1 cellular context compared by ENCODE assay signal in genomic region chr9:89359636-89360315, GRCh38.
TF ChIP-seq lines count a peak whose summit lies in the region.

No MANE protein-coding gene starts in this region.

TF ChIP-seq in HepG2, 621 proteins besides CTCF, POLR2A, EP300 and RAD21:
- TF ChIP-seq EHMT2 (IDR thresholded peaks at IDR 0.05; ENCODE audit: borderline replicate concordance, low read depth, low read length) (no peak), BCL6 (CRISPR knock-in tag; IDR thresholded peaks at IDR 0.05) (no peak), KDM6A (CRISPR knock-in tag; IDR thresholded peaks at IDR 0.05; ENCODE audit: low read depth) (no peak), ZNF83 (CRISPR knock-in tag; IDR thresholded peaks at IDR 0.05; ENCODE audit: borderline replicate concordance) (no peak), NFE2L2 (IDR thresholded peaks at IDR 0.05; ENCODE audit: low read length) (no peak), FOXJ3 (CRISPR knock-in tag; IDR thresholded peaks at IDR 0.05; ENCODE audit: borderline replicate concordance) (no peak), ZNF138 (CRISPR knock-in tag; IDR thresholded peaks at IDR 0.05; ENCODE audit: low read depth) (no peak), REPIN1 (CRISPR knock-in tag; IDR thresholded peaks at IDR 0.05; ENCODE audit: borderline replicate concordance, low read depth) (no peak), CEBPZ (IDR thresholded peaks at IDR 0.05; ENCODE audit: low read length) (no peak), LRRFIP1 (CRISPR knock-in tag; conservative IDR thresholded peaks at IDR 0.05) (no peak), GTF2F1 (IDR thresholded peaks at IDR 0.05; ENCODE audit: low read length) (no peak), ZC3H13 (CRISPR knock-in tag; IDR thresholded peaks at IDR 0.05) (no peak)
- TF ChIP-seq, protein P1, sequence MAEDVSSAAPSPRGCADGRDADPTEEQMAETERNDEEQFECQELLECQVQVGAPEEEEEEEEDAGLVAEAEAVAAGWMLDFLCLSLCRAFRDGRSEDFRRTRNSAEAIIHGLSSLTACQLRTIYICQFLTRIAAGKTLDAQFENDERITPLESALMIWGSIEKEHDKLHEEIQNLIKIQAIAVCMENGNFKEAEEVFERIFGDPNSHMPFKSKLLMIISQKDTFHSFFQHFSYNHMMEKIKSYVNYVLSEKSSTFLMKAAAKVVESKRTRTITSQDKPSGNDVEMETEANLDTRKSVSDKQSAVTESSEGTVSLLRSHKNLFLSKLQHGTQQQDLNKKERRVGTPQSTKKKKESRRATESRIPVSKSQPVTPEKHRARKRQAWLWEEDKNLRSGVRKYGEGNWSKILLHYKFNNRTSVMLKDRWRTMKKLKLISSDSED (CRISPR knock-in tag; IDR thresholded peaks at IDR 0.05) = no peak
- TF ChIP-seq, protein P2, sequence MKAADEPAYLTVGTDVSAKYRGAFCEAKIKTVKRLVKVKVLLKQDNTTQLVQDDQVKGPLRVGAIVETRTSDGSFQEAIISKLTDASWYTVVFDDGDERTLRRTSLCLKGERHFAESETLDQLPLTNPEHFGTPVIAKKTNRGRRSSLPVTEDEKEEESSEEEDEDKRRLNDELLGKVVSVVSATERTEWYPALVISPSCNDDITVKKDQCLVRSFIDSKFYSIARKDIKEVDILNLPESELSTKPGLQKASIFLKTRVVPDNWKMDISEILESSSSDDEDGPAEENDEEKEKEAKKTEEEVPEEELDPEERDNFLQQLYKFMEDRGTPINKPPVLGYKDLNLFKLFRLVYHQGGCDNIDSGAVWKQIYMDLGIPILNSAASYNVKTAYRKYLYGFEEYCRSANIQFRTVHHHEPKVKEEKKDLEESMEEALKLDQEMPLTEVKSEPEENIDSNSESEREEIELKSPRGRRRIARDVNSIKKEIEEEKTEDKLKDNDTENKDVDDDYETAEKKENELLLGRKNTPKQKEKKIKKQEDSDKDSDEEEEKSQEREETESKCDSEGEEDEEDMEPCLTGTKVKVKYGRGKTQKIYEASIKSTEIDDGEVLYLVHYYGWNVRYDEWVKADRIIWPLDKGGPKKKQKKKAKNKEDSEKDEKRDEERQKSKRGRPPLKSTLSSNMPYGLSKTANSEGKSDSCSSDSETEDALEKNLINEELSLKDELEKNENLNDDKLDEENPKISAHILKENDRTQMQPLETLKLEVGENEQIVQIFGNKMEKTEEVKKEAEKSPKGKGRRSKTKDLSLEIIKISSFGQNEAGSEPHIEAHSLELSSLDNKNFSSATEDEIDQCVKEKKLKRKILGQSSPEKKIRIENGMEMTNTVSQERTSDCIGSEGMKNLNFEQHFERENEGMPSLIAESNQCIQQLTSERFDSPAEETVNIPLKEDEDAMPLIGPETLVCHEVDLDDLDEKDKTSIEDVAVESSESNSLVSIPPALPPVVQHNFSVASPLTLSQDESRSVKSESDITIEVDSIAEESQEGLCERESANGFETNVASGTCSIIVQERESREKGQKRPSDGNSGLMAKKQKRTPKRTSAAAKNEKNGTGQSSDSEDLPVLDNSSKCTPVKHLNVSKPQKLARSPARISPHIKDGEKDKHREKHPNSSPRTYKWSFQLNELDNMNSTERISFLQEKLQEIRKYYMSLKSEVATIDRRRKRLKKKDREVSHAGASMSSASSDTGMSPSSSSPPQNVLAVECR (CRISPR knock-in tag; IDR thresholded peaks at IDR 0.05; ENCODE audit: borderline replicate concordance) = no peak
- TF ChIP-seq, protein P3, sequence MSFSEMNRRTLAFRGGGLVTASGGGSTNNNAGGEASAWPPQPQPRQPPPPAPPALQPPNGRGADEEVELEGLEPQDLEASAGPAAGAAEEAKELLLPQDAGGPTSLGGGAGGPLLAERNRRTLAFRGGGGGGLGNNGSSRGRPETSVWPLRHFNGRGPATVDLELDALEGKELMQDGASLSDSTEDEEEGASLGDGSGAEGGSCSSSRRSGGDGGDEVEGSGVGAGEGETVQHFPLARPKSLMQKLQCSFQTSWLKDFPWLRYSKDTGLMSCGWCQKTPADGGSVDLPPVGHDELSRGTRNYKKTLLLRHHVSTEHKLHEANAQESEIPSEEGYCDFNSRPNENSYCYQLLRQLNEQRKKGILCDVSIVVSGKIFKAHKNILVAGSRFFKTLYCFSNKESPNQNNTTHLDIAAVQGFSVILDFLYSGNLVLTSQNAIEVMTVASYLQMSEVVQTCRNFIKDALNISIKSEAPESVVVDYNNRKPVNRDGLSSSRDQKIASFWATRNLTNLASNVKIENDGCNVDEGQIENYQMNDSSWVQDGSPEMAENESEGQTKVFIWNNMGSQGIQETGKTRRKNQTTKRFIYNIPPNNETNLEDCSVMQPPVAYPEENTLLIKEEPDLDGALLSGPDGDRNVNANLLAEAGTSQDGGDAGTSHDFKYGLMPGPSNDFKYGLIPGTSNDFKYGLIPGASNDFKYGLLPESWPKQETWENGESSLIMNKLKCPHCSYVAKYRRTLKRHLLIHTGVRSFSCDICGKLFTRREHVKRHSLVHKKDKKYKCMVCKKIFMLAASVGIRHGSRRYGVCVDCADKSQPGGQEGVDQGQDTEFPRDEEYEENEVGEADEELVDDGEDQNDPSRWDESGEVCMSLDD (CRISPR knock-in tag; IDR thresholded peaks at IDR 0.05; ENCODE audit: borderline replicate concordance) = no peak
TF ChIP-seq in HepG2: peak in this region for 0.
